ENCODE assay signal across 10 cellular contexts in the genomic region with DNA sequence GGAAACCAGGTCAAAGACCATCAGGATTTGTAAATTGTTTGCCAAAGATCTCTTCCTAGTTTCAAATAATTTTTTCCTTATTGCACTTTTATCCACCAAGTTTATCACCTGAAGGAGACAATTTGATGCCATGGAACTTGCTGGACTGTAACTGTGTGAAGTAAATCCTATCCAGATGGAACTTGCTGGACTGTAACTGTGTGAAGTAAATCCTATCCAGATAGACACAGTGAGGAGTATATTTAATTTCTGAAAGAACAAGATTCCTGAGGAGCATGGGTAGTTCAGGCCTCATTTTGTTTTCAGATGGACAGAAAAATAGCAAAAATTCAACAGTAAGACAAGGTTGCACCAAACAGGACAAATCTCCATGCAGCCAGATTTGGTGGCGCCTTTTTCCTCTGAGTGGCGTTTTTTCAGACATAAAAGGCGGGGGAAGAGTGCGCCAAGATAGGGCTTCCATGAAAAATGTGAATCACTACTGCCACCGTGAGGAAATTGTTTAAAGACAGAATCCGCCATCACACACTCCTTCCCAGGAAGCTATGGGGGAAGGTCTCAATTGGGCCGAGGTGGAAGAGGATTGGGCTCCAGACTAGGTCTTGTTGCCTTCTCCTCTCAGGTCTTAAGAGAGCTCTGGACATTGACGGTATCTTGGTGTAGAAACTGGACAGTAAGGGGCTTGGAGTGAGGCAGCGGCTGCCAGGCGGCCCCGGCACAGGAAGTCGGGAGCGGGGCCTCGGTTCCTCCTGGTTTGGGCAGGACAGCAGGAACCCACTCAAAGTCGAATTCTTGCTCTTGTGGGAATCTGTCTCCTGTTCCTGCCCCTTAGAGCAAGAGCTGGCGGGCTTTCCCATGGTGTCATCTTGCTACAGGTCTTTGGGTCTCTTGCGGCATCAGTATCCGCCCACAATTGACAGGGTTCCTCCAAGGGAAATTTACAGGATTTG.
DNase-seq lines count a peak whose midpoint lies in the region; ATAC-seq, FAIRE-seq and TF ChIP-seq lines count a peak whose summit lies in the region.
"Had no signal": no experiment of that assay in that cellular context is flagged by ENCODE, and none has a peak within 500 bp of the region (broad histone marks: within the 10 kb centered on the region; RNA-seq: fewer than 3 reads in every experiment).

No MANE protein-coding gene starts in this region.

- H3K79me1 ChIP-seq in H9 (ENCODE audit: insufficient read depth, low read depth, low read length, poor library complexity, severe bottlenecking) (no peaks in the 10 kb centered on the region), mesendoderm (ENCODE audit: low read length) (no peaks in the 10 kb centered on the region)

- WGBS in H9 (ENCODE audit: extremely low coverage, insufficient read length, low lambda C conversion rate): no CpG with 5 or more reads among the region's 18 CpGs
- no CpG with 5 or more reads among the region's 18 CpGs for WGBS in mesendoderm (ENCODE audit: extremely low coverage, insufficient coverage, low lambda C conversion rate)

- H3K4me1 ChIP-seq in H9 (ENCODE audit: insufficient read depth, low read length) (no peaks in the 10 kb centered on the region), mesendoderm (ENCODE audit: control insufficient read depth, low read depth, low read length) (no peaks in the 10 kb centered on the region)
- H3K4me1 ChIP-seq: suprapubic skin had no signal

- H3K4me2 ChIP-seq in H9 (ENCODE audit: insufficient read depth, insufficient read length, low read length) (no peak overlapping the region), mesendoderm (ENCODE audit: low read length) (no peak overlapping the region)

- peak; percentile 26 for TF ChIP-seq CTCF in C4-2B (conservative IDR thresholded peaks at IDR 0.05)
- no peak; the same call in 2 of the 3 replicates for TF ChIP-seq CTCF in H9 (conservative IDR thresholded peaks at IDR 0.05)

- no peak overlapping the region for H4K91ac ChIP-seq in H9 (ENCODE audit: insufficient read length, low read depth, low read length)

- H4K5ac ChIP-seq in H9 (ENCODE audit: insufficient read length, low read depth, low read length): no peak overlapping the region
- no peak overlapping the region for H4K5ac ChIP-seq in mesendoderm (ENCODE audit: low read length)

- H3K9me3 ChIP-seq in H9 (ENCODE audit: control insufficient read depth, low read depth, low read length): no peaks in the 10 kb centered on the region
- H3K9me3 ChIP-seq: suprapubic skin had no signal

- H2BK12ac ChIP-seq in H9 (ENCODE audit: insufficient read length, low read depth, low read length): no peak overlapping the region

- H3K4me3 Mint-ChIP-seq in H9: no peak overlapping the region
- H3K4me3 Mint-ChIP-seq: activated B cell treated with CpG ODN at 0.5 μM for 24 hours had no signal

- no peak overlapping the region for H2AK5ac ChIP-seq in H9 (ENCODE audit: insufficient read length, low read length)
- H2AK5ac ChIP-seq in mesendoderm (ENCODE audit: low read length): no peak overlapping the region

- no peak overlapping the region for H2BK120ac ChIP-seq in H9 (ENCODE audit: low read depth, low read length, poor library complexity, severe bottlenecking)
- no peak overlapping the region for H2BK120ac ChIP-seq in mesendoderm (ENCODE audit: low read depth, low read length)

- H3K14ac ChIP-seq in H9 (ENCODE audit: insufficient read depth, low read length): no peak overlapping the region

- no peak overlapping the region for H3K4me3 ChIP-seq in mesendoderm (ENCODE audit: low read length)
- H3K4me3 ChIP-seq: suprapubic skin had no signal

- FAIRE-seq in TTC549 (lab: Jason Lieb, UNC): peak; percentile 68

- H3K9ac ChIP-seq in H9 (ENCODE audit: extremely low read depth, insufficient read length, low read length) (no peak overlapping the region), mesendoderm (ENCODE audit: low read length) (no peak overlapping the region)

- no peaks in the 10 kb centered on the region for H3K4me1 Mint-ChIP-seq in H9
- H3K4me1 Mint-ChIP-seq: activated B cell treated with CpG ODN at 0.5 μM for 24 hours had no signal

- H3K23me2 ChIP-seq in H9 (ENCODE audit: insufficient read length, low read depth, low read length, poor library complexity, severe bottlenecking): no peaks in the 10 kb centered on the region

- no peak overlapping the region for H3K23ac ChIP-seq in H9 (ENCODE audit: insufficient read length, low read depth, low read length)
- H3K23ac ChIP-seq in mesendoderm (ENCODE audit: low read length): no peak overlapping the region

- no peak overlapping the region for H2BK20ac ChIP-seq in H9 (ENCODE audit: low read depth, low read length, poor library complexity, severe bottlenecking)

- no peak overlapping the region for H3T11ph ChIP-seq in H9 (ENCODE audit: low read length)

- no peak for ATAC-seq in GM18498 (IDR thresholded peaks at IDR 0.05; ENCODE audit: unreplicated experiment)

- no peaks in the 10 kb centered on the region for H4K20me1 ChIP-seq in H9 (ENCODE audit: control insufficient read depth, insufficient read depth, insufficient read length)

- H3K27me3 ChIP-seq in H9 (ENCODE audit: insufficient read depth, low read length) (no peaks in the 10 kb centered on the region; the same call in 1 of the 2 replicates), mesendoderm (ENCODE audit: insufficient read depth, low read length, poor library complexity) (no peaks in the 10 kb centered on the region)
- H3K27me3 ChIP-seq: suprapubic skin had no signal

- H3K18ac ChIP-seq in H9 (ENCODE audit: insufficient read length, low read depth, low read length): no peak overlapping the region
- H3K18ac ChIP-seq in mesendoderm (ENCODE audit: low read length): no peak overlapping the region

- H3K27me3 Mint-ChIP-seq in H9 (ENCODE audit: low read depth): no peaks in the 10 kb centered on the region; the same call in 1 of the 2 replicates
- H3K27me3 Mint-ChIP-seq: activated B cell treated with CpG ODN at 0.5 μM for 24 hours had no signal

- H2AFZ ChIP-seq in H9 (ENCODE audit: low read length): no peak overlapping the region

- no peak overlapping the region for H3K4ac ChIP-seq in H9 (ENCODE audit: low read depth, low read length)
- H3K4ac ChIP-seq in mesendoderm (ENCODE audit: low read depth, low read length): no peak overlapping the region

- H2BK5ac ChIP-seq in H9 (ENCODE audit: insufficient read length, low read length) (no peak overlapping the region), mesendoderm (ENCODE audit: low read length) (no peak overlapping the region)

- H3K79me2 ChIP-seq in H9 (ENCODE audit: insufficient read depth, low read length) (no peaks in the 10 kb centered on the region), mesendoderm (ENCODE audit: control insufficient read depth, insufficient read depth, low read length) (no peaks in the 10 kb centered on the region)

- H4K8ac ChIP-seq in H9 (replicated peaks; ENCODE audit: insufficient read length, low read depth, low read length) (no peak overlapping the region), mesendoderm (ENCODE audit: low read depth, low read length) (no peak overlapping the region)

- H3K36me3 Mint-ChIP-seq in H9 (ENCODE audit: insufficient read depth in 1 of 3, low read depth in 3 of 3): peaks cover 78 to 91% (median 90%) of the 10 kb centered on the region in 3 experiments

- H3K36me3 ChIP-seq in mesendoderm (ENCODE audit: control insufficient read depth, insufficient read depth, low read length): peaks cover 4% of the 10 kb centered on the region
- H3K36me3 ChIP-seq: suprapubic skin had no signal

- H3K27ac Mint-ChIP-seq in H9: peak overlapping the region in 2 of 3 experiments; percentile 7 to 47; a peak in 1 of 7 replicates
- H3K27ac Mint-ChIP-seq: activated B cell treated with CpG ODN at 0.5 μM for 24 hours had no signal

- no peak overlapping the region for H2BK15ac ChIP-seq in H9 (ENCODE audit: low read depth, low read length)
- H2BK15ac ChIP-seq in mesendoderm (replicated peaks; ENCODE audit: low read depth): no peak overlapping the region

- no peaks in the 10 kb centered on the region for H3K9me3 Mint-ChIP-seq in H9
- H3K9me3 Mint-ChIP-seq: activated B cell treated with CpG ODN at 0.5 μM for 24 hours had no signal

- DNase-seq in H9 (no peak), mesendoderm (peak; percentile 1), SIG-M5 treated with dmso at 0.1 percent for 504 hours (lab: John Stamatoyannopoulos, UW; ENCODE audit: unreplicated experiment) (no peak), islet precursor cell (no peak), Kasumi-1 (lab: John Stamatoyannopoulos, UW) (no peak)
- DNase-seq: activated B cell treated with CpG ODN at 0.5 μM for 24 hours had no signal

- peak overlapping the region; percentile 63 for H3K27ac ChIP-seq in C4-2B
- H3K27ac ChIP-seq in H9 (ENCODE audit: insufficient read length, low read depth, low read length): no peak overlapping the region
- H3K27ac ChIP-seq in mesendoderm (ENCODE audit: low read depth, low read length): no peak overlapping the region
- H3K27ac ChIP-seq: suprapubic skin had no signal

- H3K56ac ChIP-seq in H9 (ENCODE audit: insufficient read length, low read depth, low read length) (no peak overlapping the region), mesendoderm (ENCODE audit: low read length) (no peak overlapping the region)
